22 cellular contexts compared by ENCODE assay signal in genomic region chr12:52419656-52420055, GRCh38. TPM values are rescaled to one million over a fixed set of nuclear protein-coding genes. Genes with fewer than 3 reads are reported as not detected.
DNase-seq lines count a peak whose midpoint lies in the region; FAIRE-seq and TF ChIP-seq lines count a peak whose summit lies in the region.
"Had no signal": no experiment of that assay in that cellular context is flagged by ENCODE, and none has a peak within 500 bp of the region (broad histone marks: within the 10 kb centered on the region; RNA-seq: fewer than 3 reads in every experiment).

No MANE protein-coding gene starts in this region.

- no peak for TF ChIP-seq CTCF in chondrocyte (IDR thresholded peaks at IDR 0.05)
- TF ChIP-seq CTCF in keratinocyte (optimal IDR thresholded peaks at IDR 0.05 in 1 of 3, IDR thresholded peaks at IDR 0.05 in 1 of 3, conservative IDR thresholded peaks at IDR 0.05 in 1 of 3; ENCODE audit: extremely low read depth in 1 of 3, insufficient read depth in 2 of 3, low read length in 3 of 3): no peak

- H3K9ac ChIP-seq in keratinocyte (ENCODE audit: control insufficient read depth, extremely low read depth, insufficient read depth, low read length): no peak overlapping the region

- H2AFZ ChIP-seq in keratinocyte (ENCODE audit: control insufficient read depth, low read length): no peak overlapping the region
- H2AFZ ChIP-seq: PC-9 had no signal

- no peaks in the 10 kb centered on the region for H3K9me3 Mint-ChIP-seq in chondrocyte (ENCODE audit: low read depth)

- H3K79me2 ChIP-seq in keratinocyte (ENCODE audit: control insufficient read depth, insufficient read depth, low read length): no peaks in the 10 kb centered on the region

- H3K4me1 ChIP-seq in keratinocyte (ENCODE audit: control insufficient read depth, extremely low read depth, insufficient read depth, low read length): peaks cover 29% of the 10 kb centered on the region
- H3K4me1 ChIP-seq: BE2C, SJSA1 had no signal

- H3K4me3 ChIP-seq in keratinocyte (ENCODE audit: control insufficient read depth in 2 of 3, extremely low read depth in 1 of 3, insufficient read depth in 2 of 3, low read depth in 1 of 3, low read length in 3 of 3): no peak overlapping the region
- H3K4me3 ChIP-seq: GM12878, PC-9, SJSA1 had no signal

- no peaks in the 10 kb centered on the region for H4K20me1 ChIP-seq in keratinocyte (ENCODE audit: control insufficient read depth, extremely low read depth, insufficient read depth, low read length)

- H3K4me1 Mint-ChIP-seq in chondrocyte (ENCODE audit: low read depth): peaks cover 12% of the 10 kb centered on the region

- H3K4me3 Mint-ChIP-seq in chondrocyte (ENCODE audit: unreplicated experiment): no peak overlapping the region
- H3K4me3 Mint-ChIP-seq: CD4-positive, alpha-beta memory T cell had no signal

- DNase-seq in HCEC 1CT (peak; percentile 5), chondrocyte (ENCODE audit: low spot score) (no peak), keratinocyte (ENCODE audit: low read depth, low spot score) (no peak), urothelium cell line (ENCODE audit: low spot score) (peak; percentile 39), NCI-H1105 (lab: John Stamatoyannopoulos, UW) (no peak), posterior vena cava (ENCODE audit: low spot score) (no peak), activated gamma-delta T cell (lab: John Stamatoyannopoulos, UW) (no peak)
- DNase-seq: ACHN; BE2C; CD4-positive, alpha-beta memory T cell; DMS79 treated with DMSO at 0.1 percent for 48 hours; GDM1; KBM-7; NCI-H1048; NCI-H146; NCI-H2081 treated with DMSO at 0.1 percent for 48 hours; NCI-H524; PC-9 had no signal

- dilution Hi-C loops in keratinocyte (cut with MboI; ENCODE audit: extremely low pct_ligation_motif_present, low sequenced_read_pairs): no loop called here

- no peaks in the 10 kb centered on the region for H3K9me3 ChIP-seq in keratinocyte (ENCODE audit: control insufficient read depth, low read depth, low read length)
- H3K9me3 ChIP-seq: BE2C, SJSA1 had no signal

- H3K36me3 Mint-ChIP-seq in chondrocyte (ENCODE audit: low read depth): peaks cover 2% of the 10 kb centered on the region
- H3K36me3 Mint-ChIP-seq: CD4-positive, alpha-beta memory T cell had no signal

- H3K4me2 ChIP-seq in keratinocyte (ENCODE audit: control insufficient read depth, extremely low read depth, insufficient read depth, low read depth, low read length): no peak overlapping the region
- H3K4me2 ChIP-seq: PC-9 had no signal

- H3K27ac ChIP-seq in keratinocyte (ENCODE audit: control insufficient read depth, insufficient read depth, low read length): no peak overlapping the region
- H3K27ac ChIP-seq: PC-9, SJSA1 had no signal

- no peaks in the 10 kb centered on the region for H3K9me1 ChIP-seq in keratinocyte (ENCODE audit: control insufficient read depth, extremely low read depth, insufficient read depth, low read length)

- no peaks in the 10 kb centered on the region for H3K36me3 ChIP-seq in keratinocyte (ENCODE audit: control insufficient read depth in 2 of 2, extremely low read depth in 1 of 2, insufficient read depth in 2 of 2, low read length in 2 of 2)
- H3K36me3 ChIP-seq: BE2C, SJSA1 had no signal

- intact Hi-C loops in posterior vena cava (cut with DNase I): no loop called here

- no peaks in the 10 kb centered on the region for H3K27me3 ChIP-seq in keratinocyte (ENCODE audit: control insufficient read depth, extremely low read depth, insufficient read depth, low read length)
- H3K27me3 ChIP-seq: BE2C had no signal

- FAIRE-seq in keratinocyte (lab: Jason Lieb, UNC) (peak; percentile 84), urothelium cell line (lab: Jason Lieb, UNC) (no peak)
- FAIRE-seq: D721Med, GM12878, GM18507 had no signal

- H3K27ac Mint-ChIP-seq in chondrocyte (ENCODE audit: unreplicated experiment): peak overlapping the region; percentile 43
- H3K27ac Mint-ChIP-seq: CD4-positive, alpha-beta memory T cell had no signal

- peaks cover 30% of the 10 kb centered on the region for H3K27me3 Mint-ChIP-seq in chondrocyte (ENCODE audit: low read depth)

RNA-seq across cellular contexts. Expression of gene KRT82, which starts 13.5 kb away (rescaled TPM):
- not detected in 3 replicates for total RNA-seq in chondrocyte
- polyA plus RNA-seq in keratinocyte: 0.03 TPM in 1 of 3 replicates, not detected in the others
- polyA plus RNA-seq in keratinocyte (2011; ENCODE audit: low read depth): 0.10 TPM
- polyA plus RNA-seq in keratinocyte (2011; cell fraction: cytosol; rRNA removed): not detected in 2 replicates
- not detected in 2 replicates for polyA plus RNA-seq in keratinocyte (2011; cell fraction: nucleus; rRNA removed)
- polyA plus RNA-seq in keratinocyte (2012; ENCODE audit: low replicate concordance): 0.25 TPM in 1 of 2 replicates, not detected in the other
- polyA minus RNA-seq in keratinocyte: not detected in 3 replicates
- polyA minus RNA-seq in keratinocyte (2011; cell fraction: cytosol; rRNA and poly(A)+ RNA removed): not detected
- polyA minus RNA-seq in keratinocyte (2011; cell fraction: nucleus; rRNA and poly(A)+ RNA removed): not detected in 2 replicates
- total RNA-seq in posterior vena cava: not detected
- total RNA-seq: CD4-positive, alpha-beta memory T cell; GM12878; PC-9; SJSA1 had no signal
- polyA plus RNA-seq: CD4-positive, alpha-beta memory T cell; GM12878 had no signal

RNA-seq across cellular contexts. Expression of gene KRT75, which starts 14.5 kb away (rescaled TPM):
- total RNA-seq in chondrocyte: not detected in 3 replicates
- polyA plus RNA-seq in keratinocyte: 59.4 to 151 TPM (median 60.5 TPM) in 3 replicates
- polyA plus RNA-seq in keratinocyte (2011; ENCODE audit: low read depth): 143 TPM
- 91.3 and 121 TPM in 2 replicates for polyA plus RNA-seq in keratinocyte (2011; cell fraction: cytosol; rRNA removed)
- polyA plus RNA-seq in keratinocyte (2011; cell fraction: nucleus; rRNA removed): 151 and 198 TPM in 2 replicates
- 57.0 and 152 TPM in 2 replicates for polyA plus RNA-seq in keratinocyte (2012; ENCODE audit: low replicate concordance)
- 77.0 to 171 TPM (median 89.5 TPM) in 3 replicates for polyA minus RNA-seq in keratinocyte
- polyA minus RNA-seq in keratinocyte (2011; cell fraction: cytosol; rRNA and poly(A)+ RNA removed): 144 TPM
- polyA minus RNA-seq in keratinocyte (2011; cell fraction: nucleus; rRNA and poly(A)+ RNA removed): 87.8 and 113 TPM in 2 replicates
- not detected for total RNA-seq in posterior vena cava
- total RNA-seq: CD4-positive, alpha-beta memory T cell; GM12878; PC-9; SJSA1 had no signal
- polyA plus RNA-seq: CD4-positive, alpha-beta memory T cell; GM12878 had no signal

RNA-seq across cellular contexts. Expression of gene KRT6B, which starts 32.3 kb away (rescaled TPM):
- total RNA-seq in chondrocyte (not detected in 3 replicates), posterior vena cava (not detected)
- polyA plus RNA-seq in keratinocyte: 1,722 to 4,902 TPM (median 2,016 TPM) in 3 replicates
- 2,938 TPM for polyA plus RNA-seq in keratinocyte (2011; ENCODE audit: low read depth)
- polyA plus RNA-seq in keratinocyte (2011; cell fraction: cytosol; rRNA removed): 2,812 and 3,083 TPM in 2 replicates
- polyA plus RNA-seq in keratinocyte (2011; cell fraction: nucleus; rRNA removed): 2,797 and 2,980 TPM in 2 replicates
- 1,858 and 2,565 TPM in 2 replicates for polyA plus RNA-seq in keratinocyte (2012; ENCODE audit: low replicate concordance)
- 2,114 to 3,991 TPM (median 2,742 TPM) in 3 replicates for polyA minus RNA-seq in keratinocyte
- 3,211 TPM for polyA minus RNA-seq in keratinocyte (2011; cell fraction: cytosol; rRNA and poly(A)+ RNA removed)
- 1,354 and 1,584 TPM in 2 replicates for polyA minus RNA-seq in keratinocyte (2011; cell fraction: nucleus; rRNA and poly(A)+ RNA removed)
- total RNA-seq: CD4-positive, alpha-beta memory T cell; GM12878; SJSA1 had no signal
- polyA plus RNA-seq: CD4-positive, alpha-beta memory T cell had no signal

RNA-seq across cellular contexts. Expression of gene KRT84, which starts 34.2 kb away (rescaled TPM):
- not detected in 3 replicates for total RNA-seq in chondrocyte
- polyA plus RNA-seq in keratinocyte: 0.05 to 0.13 TPM (median 0.10 TPM) in 3 replicates
- 0.50 TPM for polyA plus RNA-seq in keratinocyte (2011; ENCODE audit: low read depth)
- polyA plus RNA-seq in keratinocyte (2011; cell fraction: cytosol; rRNA removed): 0.02 and 0.08 TPM in 2 replicates
- polyA plus RNA-seq in keratinocyte (2011; cell fraction: nucleus; rRNA removed): 0.06 and 0.24 TPM in 2 replicates
- polyA plus RNA-seq in keratinocyte (2012; ENCODE audit: low replicate concordance): 0.34 TPM in 1 of 2 replicates, not detected in the other
- 0.20 TPM in 1 of 3 replicates, not detected in the others for polyA minus RNA-seq in keratinocyte
- polyA minus RNA-seq in keratinocyte (2011; cell fraction: cytosol; rRNA and poly(A)+ RNA removed): not detected
- polyA minus RNA-seq in keratinocyte (2011; cell fraction: nucleus; rRNA and poly(A)+ RNA removed): 0.21 TPM in 1 of 2 replicates, not detected in the other
- not detected for total RNA-seq in posterior vena cava
- total RNA-seq: CD4-positive, alpha-beta memory T cell; GM12878; PC-9; SJSA1 had no signal
- polyA plus RNA-seq: CD4-positive, alpha-beta memory T cell; GM12878 had no signal

RNA-seq across cellular contexts. Expression of gene KRT85, which starts 52.4 kb away (rescaled TPM):
- total RNA-seq in chondrocyte (not detected in 3 replicates), posterior vena cava (not detected)
- polyA plus RNA-seq in keratinocyte: not detected in 3 replicates
- not detected for polyA plus RNA-seq in keratinocyte (2011; ENCODE audit: low read depth)
- polyA plus RNA-seq in keratinocyte (2011; cell fraction: cytosol; rRNA removed): not detected in 2 replicates
- not detected in 2 replicates for polyA plus RNA-seq in keratinocyte (2011; cell fraction: nucleus; rRNA removed)
- polyA plus RNA-seq in keratinocyte (2012; ENCODE audit: low replicate concordance): not detected in 2 replicates
- not detected in 3 replicates for polyA minus RNA-seq in keratinocyte
- polyA minus RNA-seq in keratinocyte (2011; cell fraction: cytosol; rRNA and poly(A)+ RNA removed): not detected
- not detected in 2 replicates for polyA minus RNA-seq in keratinocyte (2011; cell fraction: nucleus; rRNA and poly(A)+ RNA removed)
- total RNA-seq: CD4-positive, alpha-beta memory T cell; PC-9; SJSA1 had no signal
- polyA plus RNA-seq: CD4-positive, alpha-beta memory T cell had no signal

Comparison
In these comparisons a context has a peak if more than half of its experiments do, and no peak if none do; other contexts are left out.
1. DNase-seq: peak in HCEC 1CT (single experiment) and urothelium cell line (single experiment); none in chondrocyte (single experiment), keratinocyte (single experiment), NCI-H1105 (single experiment), posterior vena cava (single experiment) and activated gamma-delta T cell (single experiment).